In the genomic region with DNA sequence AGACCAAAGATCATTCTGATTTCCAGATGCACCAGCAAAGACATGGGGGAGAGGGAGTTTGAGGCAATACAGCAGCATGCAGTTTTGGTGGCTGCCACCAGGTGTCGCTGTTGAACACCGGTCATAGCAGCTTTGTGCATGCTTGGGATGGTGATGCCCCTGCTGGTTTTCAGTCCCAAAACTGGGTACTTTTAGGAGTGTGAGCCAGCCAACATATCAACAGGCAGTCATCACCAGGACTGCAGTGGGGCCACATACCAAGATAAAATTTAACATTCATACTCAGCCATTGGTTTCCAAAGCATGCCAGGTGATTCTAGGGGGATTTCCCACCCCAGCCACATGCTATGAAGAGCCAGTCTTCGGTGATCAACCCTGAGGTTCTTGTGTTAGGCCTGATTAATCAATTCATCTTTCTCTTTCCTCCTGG, we compare ENCODE assay signal across 1 cellular context.
TF ChIP-seq lines count a peak whose summit lies in the region.

No MANE protein-coding gene starts in this region.

TF ChIP-seq in K562, 482 proteins besides CTCF, POLR2A, EP300 and RAD21 (continued from another document):
- peak; percentile 55; the same call in 1 of the 2 replicates for TF ChIP-seq CREM (IDR thresholded peaks at IDR 0.05; ENCODE audit: low read depth)
- peak; percentile 100 for TF ChIP-seq CBX5 (IDR thresholded peaks at IDR 0.05; ENCODE audit: borderline replicate concordance, low read depth)
- TF ChIP-seq ZNF584 (CRISPR knock-in tag; IDR thresholded peaks at IDR 0.05; ENCODE audit: low read depth), result no peak
- TF ChIP-seq, protein P1, sequence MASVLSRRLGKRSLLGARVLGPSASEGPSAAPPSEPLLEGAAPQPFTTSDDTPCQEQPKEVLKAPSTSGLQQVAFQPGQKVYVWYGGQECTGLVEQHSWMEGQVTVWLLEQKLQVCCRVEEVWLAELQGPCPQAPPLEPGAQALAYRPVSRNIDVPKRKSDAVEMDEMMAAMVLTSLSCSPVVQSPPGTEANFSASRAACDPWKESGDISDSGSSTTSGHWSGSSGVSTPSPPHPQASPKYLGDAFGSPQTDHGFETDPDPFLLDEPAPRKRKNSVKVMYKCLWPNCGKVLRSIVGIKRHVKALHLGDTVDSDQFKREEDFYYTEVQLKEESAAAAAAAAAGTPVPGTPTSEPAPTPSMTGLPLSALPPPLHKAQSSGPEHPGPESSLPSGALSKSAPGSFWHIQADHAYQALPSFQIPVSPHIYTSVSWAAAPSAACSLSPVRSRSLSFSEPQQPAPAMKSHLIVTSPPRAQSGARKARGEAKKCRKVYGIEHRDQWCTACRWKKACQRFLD (CRISPR knock-in tag; IDR thresholded peaks at IDR 0.05), result no peak
- no peak for TF ChIP-seq C11orf30 (IDR thresholded peaks at IDR 0.05; ENCODE audit: low read depth)
- TF ChIP-seq MYNN (IDR thresholded peaks at IDR 0.05), result peak; percentile 35; the same call in 1 of the 2 replicates
- TF ChIP-seq MYNN (CRISPR knock-in tag; IDR thresholded peaks at IDR 0.05), result no peak
- no peak for TF ChIP-seq MCM7 (IDR thresholded peaks at IDR 0.05)
- 0 out of 2 replicates have a peak, but pooled peaks have one; percentile 62 for TF ChIP-seq ZEB2 (IDR thresholded peaks at IDR 0.05)
- peak; percentile 48 to 100 for TF ChIP-seq CBX3 (IDR thresholded peaks at IDR 0.05; ENCODE audit: borderline replicate concordance in 1 of 2, low read length in 2 of 2)
- TF ChIP-seq CTBP1 (IDR thresholded peaks at IDR 0.05; ENCODE audit: borderline replicate concordance), result peak; percentile 34; the same call in 1 of the 2 replicates
- 0 out of 2 replicates have a peak, but pooled peaks have one; percentile 62 for TF ChIP-seq JUN (IDR thresholded peaks at IDR 0.05; ENCODE audit: borderline replicate concordance, low read depth, low read length)
- no peak for TF ChIP-seq JUN (CRISPR knock-in tag; IDR thresholded peaks at IDR 0.05; ENCODE audit: borderline replicate concordance)
- peak in 1 of 2 experiments; percentile 82; a peak in 2 of 4 replicates for TF ChIP-seq RCOR1 (IDR thresholded peaks at IDR 0.05; ENCODE audit: borderline replicate concordance in 1 of 2, low read depth in 2 of 2, low read length in 2 of 2)
- TF ChIP-seq NR4A1 (CRISPR knock-in tag; IDR thresholded peaks at IDR 0.05), result no peak
- no peak for TF ChIP-seq NR4A1 (tag; IDR thresholded peaks at IDR 0.05)
- TF ChIP-seq RB1 (IDR thresholded peaks at IDR 0.05; ENCODE audit: low read depth), result 0 out of 2 replicates have a peak, but pooled peaks have one; percentile 21
- no peak for TF ChIP-seq ZSCAN29 (IDR thresholded peaks at IDR 0.05)
- no peak for TF ChIP-seq BCOR (IDR thresholded peaks at IDR 0.05)
- TF ChIP-seq TBP (optimal IDR thresholded peaks at IDR 0.05; ENCODE audit: low read depth, low read length), result peak; percentile 13
